8 cellular contexts compared by ENCODE assay signal in the genomic region with DNA sequence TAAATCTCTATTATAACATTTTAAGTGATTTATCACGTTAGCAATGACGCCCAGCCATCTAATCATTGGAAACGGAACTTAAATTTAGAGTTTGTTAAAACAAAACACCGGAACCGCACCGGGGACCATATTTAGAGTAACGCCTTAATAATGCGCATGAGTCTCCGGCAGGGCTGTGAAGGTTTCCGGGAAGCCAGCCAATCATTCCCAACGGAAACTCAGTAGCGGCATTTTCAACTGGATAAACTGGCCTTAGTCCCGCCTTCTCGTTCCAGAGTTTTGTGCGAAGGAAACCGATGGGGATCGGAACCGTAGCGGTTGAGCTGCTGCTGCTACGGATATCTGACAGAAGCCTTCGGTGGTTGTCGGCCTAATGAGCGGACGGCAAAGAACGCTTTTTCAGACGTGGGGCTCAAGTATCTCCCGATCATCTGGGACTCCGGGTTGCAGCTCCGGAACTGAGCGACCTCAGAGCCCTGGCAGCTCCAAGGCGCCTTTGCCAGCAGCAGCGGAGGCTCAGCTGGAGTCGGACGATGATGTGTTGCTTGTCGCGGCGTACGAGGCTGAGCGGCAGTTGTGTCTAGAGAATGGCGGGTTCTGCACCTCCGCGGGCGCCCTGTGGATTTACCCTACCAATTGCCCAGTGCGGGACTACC. TPM values are rescaled to one million over a fixed set of nuclear protein-coding genes. Genes with fewer than 3 reads are reported as not detected.
A peak's percentile ranks its signal among the peaks of the same experiment; 100 is the strongest.
DNase-seq lines count a peak whose midpoint lies in the region; ATAC-seq and TF ChIP-seq lines count a peak whose summit lies in the region.

A gene with protein sequence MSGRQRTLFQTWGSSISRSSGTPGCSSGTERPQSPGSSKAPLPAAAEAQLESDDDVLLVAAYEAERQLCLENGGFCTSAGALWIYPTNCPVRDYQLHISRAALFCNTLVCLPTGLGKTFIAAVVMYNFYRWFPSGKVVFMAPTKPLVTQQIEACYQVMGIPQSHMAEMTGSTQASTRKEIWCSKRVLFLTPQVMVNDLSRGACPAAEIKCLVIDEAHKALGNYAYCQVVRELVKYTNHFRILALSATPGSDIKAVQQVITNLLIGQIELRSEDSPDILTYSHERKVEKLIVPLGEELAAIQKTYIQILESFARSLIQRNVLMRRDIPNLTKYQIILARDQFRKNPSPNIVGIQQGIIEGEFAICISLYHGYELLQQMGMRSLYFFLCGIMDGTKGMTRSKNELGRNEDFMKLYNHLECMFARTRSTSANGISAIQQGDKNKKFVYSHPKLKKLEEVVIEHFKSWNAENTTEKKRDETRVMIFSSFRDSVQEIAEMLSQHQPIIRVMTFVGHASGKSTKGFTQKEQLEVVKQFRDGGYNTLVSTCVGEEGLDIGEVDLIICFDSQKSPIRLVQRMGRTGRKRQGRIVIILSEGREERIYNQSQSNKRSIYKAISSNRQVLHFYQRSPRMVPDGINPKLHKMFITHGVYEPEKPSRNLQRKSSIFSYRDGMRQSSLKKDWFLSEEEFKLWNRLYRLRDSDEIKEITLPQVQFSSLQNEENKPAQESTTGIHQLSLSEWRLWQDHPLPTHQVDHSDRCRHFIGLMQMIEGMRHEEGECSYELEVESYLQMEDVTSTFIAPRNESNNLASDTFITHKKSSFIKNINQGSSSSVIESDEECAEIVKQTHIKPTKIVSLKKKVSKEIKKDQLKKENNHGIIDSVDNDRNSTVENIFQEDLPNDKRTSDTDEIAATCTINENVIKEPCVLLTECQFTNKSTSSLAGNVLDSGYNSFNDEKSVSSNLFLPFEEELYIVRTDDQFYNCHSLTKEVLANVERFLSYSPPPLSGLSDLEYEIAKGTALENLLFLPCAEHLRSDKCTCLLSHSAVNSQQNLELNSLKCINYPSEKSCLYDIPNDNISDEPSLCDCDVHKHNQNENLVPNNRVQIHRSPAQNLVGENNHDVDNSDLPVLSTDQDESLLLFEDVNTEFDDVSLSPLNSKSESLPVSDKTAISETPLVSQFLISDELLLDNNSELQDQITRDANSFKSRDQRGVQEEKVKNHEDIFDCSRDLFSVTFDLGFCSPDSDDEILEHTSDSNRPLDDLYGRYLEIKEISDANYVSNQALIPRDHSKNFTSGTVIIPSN (N-terminal part only) (plus strand): TSS at position 272 of the 656 bp plus-strand sequence. CDS start 102 bp downstream, at position 374.

- DNase-seq in BJ (ENCODE audit: low read depth) (peak; percentile 83), NCI-H748 treated with DMSO at 0.1 percent for 48 hours (lab: John Stamatoyannopoulos, UW) (peak; percentile 95), left lobe of liver (ENCODE audit: low spot score) (peak; percentile 93)
- peak; percentile 62 to 88 for DNase-seq in activated CD4-positive, alpha-beta T cell treated with anti-CD3 and anti-CD28 coated beads, Interleukin-2, amount 50 U/mL, for 24 hours (ENCODE audit: low read depth in 1 of 2, low spot score in 1 of 2)
- peak; percentile 71 to 75 for DNase-seq in stimulated activated CD4-positive, alpha-beta T cell treated with anti-CD3 and anti-CD28 coated beads, Interleukin-2, amount 100 ng/mL, for 48 hours

- POLR2A ChIA-PET in BJ (lab: Charles Lee) = interaction anchor here (0.7 kb wide), 1 partner anchor 58 kb away, joined by 5 read pairs; no protein-coding TSS in a partner anchor

- H3K4me3 ChIP-seq in BJ (ENCODE audit: low read depth, low read length) = peak within 1 kb of the TSS; percentile 53

- intact Hi-C loops in dendritic cell treated with granulocyte-macrophage colony-stimulating factor and Interleukin-4, amounts not matched to agents 40 ng/mL and 50 ng/mL, for 4 days (cut with micrococcal nuclease) = loop anchor here (1.0 kb wide), 3 partner anchors 51 to 238 kb away; partner anchors contain the start of genes MIS18BP1 and PRPF39

- H3K4me1 Mint-ChIP-seq in dendritic cell treated with granulocyte-macrophage colony-stimulating factor and Interleukin-4, amounts not matched to agents 40 ng/mL and 50 ng/mL, for 4 days (ENCODE audit: low read depth) = peaks cover 26% of the 10 kb centered on the region

- CTCF ChIA-PET in BJ (lab: Yijun Ruan, JAX) = interaction anchor here (1.8 to 2.6 kb wide), 2 partner anchors 37 to 133 kb away, joined by 4 to 14 read pairs; no protein-coding TSS in a partner anchor

- peak within 1 kb of the TSS; percentile 95 for H3K4me3 Mint-ChIP-seq in dendritic cell treated with granulocyte-macrophage colony-stimulating factor and Interleukin-4, amounts not matched to agents 40 ng/mL and 50 ng/mL, for 4 days

- peaks cover 21% of the 10 kb centered on the region for H3K36me3 Mint-ChIP-seq in dendritic cell treated with granulocyte-macrophage colony-stimulating factor and Interleukin-4, amounts not matched to agents 40 ng/mL and 50 ng/mL, for 4 days (ENCODE audit: low read depth)

- H3K27me3 Mint-ChIP-seq in dendritic cell treated with granulocyte-macrophage colony-stimulating factor and Interleukin-4, amounts not matched to agents 40 ng/mL and 50 ng/mL, for 4 days = no peaks in the 10 kb centered on the region

- no peaks in the 10 kb centered on the region for H3K9me3 Mint-ChIP-seq in dendritic cell treated with granulocyte-macrophage colony-stimulating factor and Interleukin-4, amounts not matched to agents 40 ng/mL and 50 ng/mL, for 4 days

- no peaks in the 10 kb centered on the region for H3K36me3 ChIP-seq in BJ (ENCODE audit: control insufficient read depth, insufficient read depth, low read length)

- ATAC-seq in GM19324 (IDR thresholded peaks at IDR 0.05; ENCODE audit: low FRiP score, unreplicated experiment) = peak; percentile 49
- peak; percentile 19 for ATAC-seq in HG03558 (IDR thresholded peaks at IDR 0.05; ENCODE audit: extremely low read depth, unreplicated experiment)
- ATAC-seq in left lobe of liver = peak; percentile 72

- H3K27me3 ChIP-seq in BJ (ENCODE audit: control insufficient read depth, insufficient read depth, low read length) = no peaks in the 10 kb centered on the region

- no peak for TF ChIP-seq CTCF in BJ (IDR thresholded peaks at IDR 0.05; ENCODE audit: insufficient read depth, low read depth, low read length)

- peak within 1 kb of the TSS; percentile 96 for H3K27ac Mint-ChIP-seq in dendritic cell treated with granulocyte-macrophage colony-stimulating factor and Interleukin-4, amounts not matched to agents 40 ng/mL and 50 ng/mL, for 4 days

RNA-seq across cellular contexts. Expression of the gene that starts here (rescaled TPM):
- polyA plus RNA-seq in BJ (2011; rRNA removed) = 1.9 and 3.4 TPM in 2 replicates
- polyA minus RNA-seq in BJ (2011; rRNA and poly(A)+ RNA removed) = 3.8 and 4.7 TPM in 2 replicates
- 2.5 TPM for total RNA-seq in left lobe of liver

Comparison
In these comparisons a context has a peak if more than half of its experiments do, and no peak if none do; other contexts are left out.
1. Peak in every context shown above with its lines: DNase-seq, ATAC-seq and H3K4me3 ChIP-seq.
2. ATAC-seq: peak in every context shown above with its lines; median percentile 72 in left lobe of liver; 49 in GM19324; 19 in HG03558.